6 cellular contexts compared by ENCODE assay signal in the genomic region with DNA sequence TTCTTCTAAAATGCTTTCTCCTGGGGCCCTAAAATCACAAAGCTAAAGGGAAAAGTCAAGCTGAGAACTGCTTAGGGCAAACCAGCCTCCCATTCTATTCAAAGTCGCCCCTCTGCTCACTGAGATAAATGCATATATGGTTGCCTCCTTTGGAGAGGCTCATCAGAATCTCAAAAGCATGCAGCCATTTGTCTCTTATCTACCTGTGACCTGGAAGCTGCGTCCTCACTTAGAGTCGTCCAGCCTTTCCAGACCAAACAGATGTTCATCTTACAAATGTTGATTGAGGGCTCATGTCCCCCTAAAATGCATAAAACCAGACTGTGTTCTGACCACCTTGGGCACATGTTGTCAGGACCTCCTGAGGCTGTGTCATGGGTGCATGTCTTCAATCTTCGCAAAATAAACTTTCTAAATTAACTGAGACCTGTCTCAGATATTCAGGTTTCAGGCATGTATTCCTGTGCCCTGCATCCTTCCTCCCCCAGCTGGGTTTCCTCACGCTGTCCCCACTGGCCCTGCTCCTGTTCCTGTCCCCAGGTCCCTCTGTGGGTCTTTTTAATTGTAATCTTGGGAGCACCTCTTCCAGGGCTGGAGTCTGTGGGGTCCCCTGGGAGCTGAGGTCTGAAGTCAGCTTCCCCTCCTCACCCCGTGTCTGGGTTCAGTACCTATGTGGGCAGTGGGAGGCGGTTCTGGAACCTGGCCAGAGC. TPM values are rescaled to one million over a fixed set of nuclear protein-coding genes. Genes with fewer than 3 reads are reported as not detected.
"Had no signal": no experiment of that assay in that cellular context is flagged by ENCODE, and none has a peak within 500 bp of the region (broad histone marks: within the 10 kb centered on the region; RNA-seq: fewer than 3 reads in every experiment).

Gene OR2V2 (plus strand): TSS at position 660 of the 710 bp plus-strand sequence. CDS start 7,357 bp downstream, outside the sequence.

RNA-seq across cellular contexts. Expression of gene OR2V2, which starts in this region (rescaled TPM):
- total RNA-seq: M059J, PC-3, Right ventricle myocardium inferior, RPMI7951, SJCRH30, SK-MEL-5 had no signal
